26 cellular contexts compared by ENCODE assay signal in genomic region chr14:79056879-79057278, GRCh38.
DNase-seq lines count a peak whose midpoint lies in the region; ATAC-seq and TF ChIP-seq lines count a peak whose summit lies in the region.
"Had no signal": no experiment of that assay in that cellular context is flagged by ENCODE, and none has a peak within 500 bp of the region (broad histone marks: within the 10 kb centered on the region; RNA-seq: fewer than 3 reads in every experiment).

No MANE protein-coding gene starts in this region.

- H3K4me1 ChIP-seq in fibroblast of lung (ENCODE audit: control insufficient read depth, extremely low read depth, insufficient read depth, low read length): peaks cover 2% of the 10 kb centered on the region
- H3K4me1 ChIP-seq in rectal smooth muscle tissue (ENCODE audit: control insufficient read depth, insufficient read depth, low read length): no peaks in the 10 kb centered on the region
- H3K4me1 ChIP-seq in PC-3 (ENCODE audit: insufficient read depth, low read length): no peaks in the 10 kb centered on the region
- H3K4me1 ChIP-seq: colonic mucosa, pancreas, right lobe of liver, testis had no signal

- H3K27ac ChIP-seq in fibroblast of lung (ENCODE audit: insufficient read depth, low read length) (no peak overlapping the region), rectal smooth muscle tissue (ENCODE audit: low read depth, low read length) (peak overlapping the region; percentile 27), PC-3 (ENCODE audit: low read length) (no peak overlapping the region)
- H3K27ac ChIP-seq: colonic mucosa, pancreas, right lobe of liver, testis had no signal

- intact Hi-C loops in PC-3 (cut with micrococcal nuclease): no loop called here

- H4K20me1 ChIP-seq in fibroblast of lung (ENCODE audit: control insufficient read depth, extremely low read depth, insufficient read depth, low read length) (no peaks in the 10 kb centered on the region), PC-3 (ENCODE audit: low read length) (no peaks in the 10 kb centered on the region)

- H2AFZ ChIP-seq in fibroblast of lung (ENCODE audit: low read length) (no peak overlapping the region), PC-3 (ENCODE audit: low read length) (no peak overlapping the region)

- no peaks in the 10 kb centered on the region for H3K27me3 ChIP-seq in fibroblast of lung (ENCODE audit: control insufficient read depth, insufficient read depth, low read length)
- no peaks in the 10 kb centered on the region for H3K27me3 ChIP-seq in rectal smooth muscle tissue (ENCODE audit: control insufficient read depth, insufficient read depth, low read length)
- H3K27me3 ChIP-seq in PC-3 (ENCODE audit: low read length): no peaks in the 10 kb centered on the region
- H3K27me3 ChIP-seq: colonic mucosa, pancreas, right lobe of liver, testis had no signal

- POLR2A ChIA-PET in PC-3 (lab: Charles Lee; ENCODE audit: unreplicated experiment): no interaction called here

- DNase-seq in EH (ENCODE audit: low read depth): peak; percentile 92
- peak; percentile 58 for DNase-seq in NCI-H226
- peak; percentile 86 to 89 for DNase-seq in fibroblast of lung (ENCODE audit: low read depth in 2 of 2)
- no peak for DNase-seq in PC-3
- no peak for DNase-seq in mucosa of gallbladder (ENCODE audit: low spot score)
- DNase-seq in activated naive CD4-positive, alpha-beta T cell treated with anti-CD3 and anti-CD28 coated beads, Interleukin-2, amount 50 U/mL, for 72 hours (ENCODE audit: low spot score in 2 of 2): no peak
- DNase-seq: activated CD8-positive, alpha-beta T cell treated with anti-CD3 and anti-CD28 coated beads, Interleukin-2, amount 10 ng/mL, durations not matched to agents 7 days and 5 days; activated naive CD4-positive, alpha-beta T cell treated with anti-CD3 and anti-CD28 coated beads for 36 hours; activated T-cell treated with anti-CD3 and anti-CD28 coated beads, Interleukin-2, amount 50 U/mL, for 24 hours; aorta; CD8-positive, alpha-beta T cell; colonic mucosa; DMS153; endodermal cell; kidney glomerular epithelial cell; NCI-H1092; NCI-H2029 treated with DMSO at 0.1 percent for 48 hours; NK-92 treated with Interleukin-12 subunit alpha and Interleukin-12 subunit beta, amount 100 ng/mL, for 24 hours; pancreas; right lobe of liver; T-helper 9 cell; testis had no signal

- H3K9me3 ChIP-seq in fibroblast of lung (ENCODE audit: control insufficient read depth, insufficient read depth, low read depth, low read length): no peaks in the 10 kb centered on the region
- no peaks in the 10 kb centered on the region for H3K9me3 ChIP-seq in PC-3 (ENCODE audit: low read length)
- H3K9me3 ChIP-seq: colonic mucosa, pancreas, right lobe of liver, testis had no signal

- H3K9ac ChIP-seq in fibroblast of lung (ENCODE audit: insufficient read depth, low read length) (no peak overlapping the region), rectal smooth muscle tissue (ENCODE audit: low read length) (no peak overlapping the region), PC-3 (ENCODE audit: low read length) (no peak overlapping the region)

- TF ChIP-seq CTCF in fibroblast of lung (conservative IDR thresholded peaks at IDR 0.05 in 1 of 2, IDR thresholded peaks at IDR 0.05 in 1 of 2; ENCODE audit: low read depth in 1 of 2, low read length in 2 of 2): no peak
- TF ChIP-seq CTCF in PC-3 (conservative IDR thresholded peaks at IDR 0.05; ENCODE audit: low read depth, low read length): no peak

- peaks cover 0 to 5% of the 10 kb centered on the region in 2 donors for H3K36me3 Mint-ChIP-seq in activated naive CD4-positive, alpha-beta T cell treated with anti-CD3 and anti-CD28 coated beads, Interleukin-2, amount 50 U/mL, for 72 hours
- H3K36me3 Mint-ChIP-seq: CD8-positive, alpha-beta T cell; natural killer cell treated with Interleukin-12 subunit alpha and Interleukin-12 subunit beta and Interleukin-15 and Interleukin-18, amount 100 ng/mL, for 72 hours; stimulated activated effector memory CD8-positive, alpha-beta T cell treated with anti-CD3 and anti-CD28 coated beads, Interleukin-12 subunit alpha, Interleukin-12 subunit beta, amount 100 ng/mL, for 72 hours had no signal

- H3K9me3 Mint-ChIP-seq in activated naive CD4-positive, alpha-beta T cell treated with anti-CD3 and anti-CD28 coated beads, Interleukin-2, amount 50 U/mL, for 72 hours: peaks cover 16% of the 10 kb centered on the region in 2 donors
- H3K9me3 Mint-ChIP-seq: endodermal cell had no signal

- ATAC-seq in PC-3 (no peak), GM21529 (IDR thresholded peaks at IDR 0.05; ENCODE audit: unreplicated experiment) (no peak)
- no peak for ATAC-seq in activated naive CD4-positive, alpha-beta T cell treated with anti-CD3 and anti-CD28 coated beads, Interleukin-2, amount 50 U/mL, for 72 hours
- ATAC-seq: activated CD8-positive, alpha-beta T cell treated with anti-CD3 and anti-CD28 coated beads, Interleukin-2, amount 10 ng/mL, durations not matched to agents 7 days and 5 days; CD8-positive, alpha-beta T cell; natural killer cell treated with Interleukin-12 subunit alpha and Interleukin-12 subunit beta and Interleukin-15 and Interleukin-18, amount 100 ng/mL, for 72 hours; pancreas; right lobe of liver; stimulated activated effector memory CD8-positive, alpha-beta T cell treated with anti-CD3 and anti-CD28 coated beads, Interleukin-12 subunit alpha, Interleukin-12 subunit beta, amount 100 ng/mL, for 72 hours had no signal

- CTCF ChIA-PET in PC-3 (lab: Charles Lee): no interaction called here

- H3K36me3 ChIP-seq in fibroblast of lung (ENCODE audit: control insufficient read depth, insufficient read depth, low read length) (no peaks in the 10 kb centered on the region), rectal smooth muscle tissue (ENCODE audit: control insufficient read depth, insufficient read depth, low read length) (no peaks in the 10 kb centered on the region), PC-3 (ENCODE audit: low read depth, low read length) (no peaks in the 10 kb centered on the region)
- H3K36me3 ChIP-seq: colonic mucosa, pancreas, right lobe of liver had no signal

- no peaks in the 10 kb centered on the region for H3K79me2 ChIP-seq in fibroblast of lung (ENCODE audit: control insufficient read depth, insufficient read depth, low read length)
- no peaks in the 10 kb centered on the region for H3K79me2 ChIP-seq in PC-3 (ENCODE audit: low read length)

- BruUV-seq in PC-3 (replicated peaks; lab: Mats Ljungman, UMichigan): no TSS peak

- H3K4me3 ChIP-seq in fibroblast of lung (replicated peaks in 1 of 4; ENCODE audit: control extremely low read depth in 1 of 4, insufficient read depth in 1 of 4, low read depth in 3 of 4, low read length in 4 of 4) (no peak overlapping the region), rectal smooth muscle tissue (ENCODE audit: low read length) (no peak overlapping the region), PC-3 (ENCODE audit: low read length) (no peak overlapping the region)
- H3K4me3 ChIP-seq: colonic mucosa, pancreas, right lobe of liver, testis had no signal

- H3F3A ChIP-seq in PC-3 (ENCODE audit: low read length, unreplicated experiment): no peaks in the 10 kb centered on the region

- H3K9me2 ChIP-seq in PC-3 (replicated peaks; ENCODE audit: low read length): no peaks in the 10 kb centered on the region

- H3K4me2 ChIP-seq in fibroblast of lung (ENCODE audit: extremely low read depth, insufficient read depth, low read length) (no peak overlapping the region), PC-3 (ENCODE audit: low read length) (no peak overlapping the region)

- no peak overlapping the region for H3K27ac Mint-ChIP-seq in activated naive CD4-positive, alpha-beta T cell treated with anti-CD3 and anti-CD28 coated beads, Interleukin-2, amount 50 U/mL, for 72 hours
- H3K27ac Mint-ChIP-seq: activated CD8-positive, alpha-beta T cell treated with anti-CD3 and anti-CD28 coated beads, Interleukin-2, amount 10 ng/mL, durations not matched to agents 7 days and 5 days; activated naive CD4-positive, alpha-beta T cell treated with anti-CD3 and anti-CD28 coated beads for 36 hours; activated T-cell treated with anti-CD3 and anti-CD28 coated beads, Interleukin-2, amount 50 U/mL, for 24 hours; CD8-positive, alpha-beta T cell; endodermal cell; natural killer cell treated with Interleukin-12 subunit alpha and Interleukin-12 subunit beta and Interleukin-15 and Interleukin-18, amount 100 ng/mL, for 72 hours; stimulated activated effector memory CD8-positive, alpha-beta T cell treated with anti-CD3 and anti-CD28 coated beads, Interleukin-12 subunit alpha, Interleukin-12 subunit beta, amount 100 ng/mL, for 72 hours had no signal

Comparison
In these comparisons a context has a peak if more than half of its experiments do, and no peak if none do; other contexts are left out.
1. DNase-seq: peak in EH (single experiment), NCI-H226 (single experiment) and fibroblast of lung (2 of 2); none in PC-3 (single experiment), mucosa of gallbladder (single experiment) and activated naive CD4-positive, alpha-beta T cell treated with anti-CD3 and anti-CD28 coated beads, Interleukin-2, amount 50 U/mL, for 72 hours (0 of 2).